In genomic region chr10:32028710-32029109, GRCh38 we compare ENCODE assay signal across 19 cellular contexts.
"Had no signal": no experiment of that assay in that cellular context is flagged by ENCODE, and none has a peak within 500 bp of the region (broad histone marks: within the 10 kb centered on the region; RNA-seq: fewer than 3 reads in every experiment).

No MANE protein-coding gene starts in this region.

- DNase-seq: effector memory CD4-positive, alpha-beta T cell; heart right ventricle; islet precursor cell; mucosa of descending colon; natural killer cell; nucleus accumbens; ovary; right cardiac atrium; small intestine; stimulated activated CD4-positive, alpha-beta T cell treated with anti-CD3 and anti-CD28 coated beads, Interleukin-12 subunit alpha, Interleukin-12 subunit beta, amount 100 ng/mL, for 4 hours; stimulated activated CD4-positive, alpha-beta T cell treated with anti-CD3 and anti-CD28 coated beads, Interleukin-2, amount 100 ng/mL, for 48 hours; testis; upper lobe of right lung had no signal

- H3K9me3 Mint-ChIP-seq: natural killer cell; neural crest cell; stimulated activated naive CD8-positive, alpha-beta T cell treated with anti-CD3 and anti-CD28 coated beads, Interleukin-15, Interleukin-2, amounts not matched to agents 100 ng/mL and 50 ng/mL, for 24 hours had no signal

- ATAC-seq: esophagus mucosa, heart right ventricle, left lobe of liver, mucosa of descending colon, natural killer cell, right cardiac atrium, upper lobe of right lung had no signal

- H3K36me3 ChIP-seq: ovary had no signal

- H3K27me3 ChIP-seq: heart right ventricle, ovary, testis, tibial nerve, upper lobe of right lung, vagina had no signal

- H3K27ac Mint-ChIP-seq: stimulated activated naive CD8-positive, alpha-beta T cell treated with anti-CD3 and anti-CD28 coated beads, Interleukin-15, Interleukin-2, amounts not matched to agents 100 ng/mL and 50 ng/mL, for 24 hours had no signal

- H3K27me3 Mint-ChIP-seq: stimulated activated naive CD8-positive, alpha-beta T cell treated with anti-CD3 and anti-CD28 coated beads, Interleukin-15, Interleukin-2, amounts not matched to agents 100 ng/mL and 50 ng/mL, for 24 hours had no signal

- H3K4me1 ChIP-seq: testis, tibial nerve, upper lobe of right lung, vagina had no signal

- H3K4me3 Mint-ChIP-seq: natural killer cell; neural crest cell; stimulated activated naive CD8-positive, alpha-beta T cell treated with anti-CD3 and anti-CD28 coated beads, Interleukin-15, Interleukin-2, amounts not matched to agents 100 ng/mL and 50 ng/mL, for 24 hours had no signal

- H3K4me1 Mint-ChIP-seq: neural crest cell had no signal

- H3K4me3 ChIP-seq: heart right ventricle, mucosa of descending colon, ovary, testis, tibial nerve, upper lobe of right lung, vagina had no signal

- H3K9me3 ChIP-seq: heart right ventricle, mucosa of descending colon, ovary, testis, tibial nerve, upper lobe of right lung, vagina had no signal

- H3K27ac ChIP-seq: heart right ventricle, ovary, testis, tibial nerve, upper lobe of right lung, vagina had no signal
